In the genomic region with DNA sequence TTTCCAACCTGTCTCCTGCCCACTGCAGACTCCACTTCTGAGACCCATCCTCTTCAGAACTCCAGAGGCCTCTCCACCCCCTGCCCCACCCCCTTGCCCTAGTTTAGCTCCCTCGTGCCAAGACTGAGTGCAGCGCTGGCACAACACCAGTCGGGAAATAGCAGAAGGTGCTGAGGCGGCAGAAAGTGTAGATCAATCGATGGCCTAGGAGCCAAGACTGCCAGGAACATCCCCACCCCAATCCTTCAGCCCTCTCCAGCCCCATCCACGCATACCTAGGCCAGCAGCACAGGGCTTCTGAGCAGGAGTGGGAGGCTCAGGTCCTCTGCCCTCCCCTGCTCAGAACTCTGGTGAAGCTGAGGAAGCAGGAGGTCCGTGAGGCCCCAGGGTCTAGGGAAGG, we compare ENCODE assay signal across 24 cellular contexts. TPM values are rescaled to one million over a fixed set of nuclear protein-coding genes. Genes with fewer than 3 reads are reported as not detected.
DNase-seq lines count a peak whose midpoint lies in the region; ATAC-seq, FAIRE-seq and TF ChIP-seq lines count a peak whose summit lies in the region.
"Had no signal": no experiment of that assay in that cellular context is flagged by ENCODE, and none has a peak within 500 bp of the region (broad histone marks: within the 10 kb centered on the region; RNA-seq: fewer than 3 reads in every experiment).

No MANE protein-coding gene starts in this region.

- dilution Hi-C loops in IMR-90 (cut with HindIII; ENCODE audit: low sequenced_read_pairs, unreplicated experiment): no loop called here

- no peak overlapping the region for H3K18ac ChIP-seq in IMR-90 (ENCODE audit: low read depth, low read length)

- no peak overlapping the region for H2BK20ac ChIP-seq in IMR-90 (ENCODE audit: low read depth, low read length)

- H4K20me1 ChIP-seq in IMR-90 (ENCODE audit: insufficient read depth, low read length): no peaks in the 10 kb centered on the region

- no peak for TF ChIP-seq POLR2A in IMR-90 (IDR thresholded peaks at IDR 0.05; ENCODE audit: low read depth, low read length)
- TF ChIP-seq POLR2A in testis (IDR thresholded peaks at IDR 0.05): no peak

- TF ChIP-seq CTCF in IMR-90 (conservative IDR thresholded peaks at IDR 0.05; ENCODE audit: low read depth, low read length) (no peak), liver (IDR thresholded peaks at IDR 0.05; ENCODE audit: low read depth, low read length, missing input control) (no peak), testis (IDR thresholded peaks at IDR 0.05) (no peak), heart right ventricle (IDR thresholded peaks at IDR 0.05) (no peak)

- DNase-seq in IMR-90 (no peak), cerebellar cortex (ENCODE audit: low spot score) (peak; percentile 49), small intestine (peak; percentile 96), testis (no peak), heart right ventricle (no peak)
- DNase-seq: activated naive CD4-positive, alpha-beta T cell treated with anti-CD3 and anti-CD28 coated beads for 36 hours; activated T-cell treated with anti-CD3 and anti-CD28 coated beads, Interleukin-2, amount 50 U/mL, for 1 hour; CD8-positive, alpha-beta memory T cell; effector CD8-positive, alpha-beta T cell; erythroblast; foreskin fibroblast; Kasumi-1; NCI-H2029; right cardiac atrium; SJCRH30; T-helper 1 cell had no signal

- no peak overlapping the region for H2AK5ac ChIP-seq in IMR-90 (ENCODE audit: low read depth, low read length)

- FAIRE-seq in small intestine (lab: Jason Lieb, UNC): no peak

- CTCF ChIA-PET in IMR-90 (lab: Yijun Ruan, JAX): no interaction called here

- H3K9me1 ChIP-seq in IMR-90 (ENCODE audit: insufficient read depth, low read length): no peaks in the 10 kb centered on the region

- no peak overlapping the region for H3K23ac ChIP-seq in IMR-90 (ENCODE audit: low read depth, low read length)

- no peak overlapping the region for H4K8ac ChIP-seq in IMR-90 (ENCODE audit: low read depth in 2 of 2, low read length in 2 of 2)

- in situ Hi-C loops in IMR-90 (cut with MboI; ENCODE audit: low sequenced_read_pairs): no loop called here

- no peak overlapping the region for H3K56ac ChIP-seq in IMR-90 (ENCODE audit: extremely low read depth, insufficient read depth, low read length)

- no peak overlapping the region for H3K4me3 ChIP-seq in IMR-90 (ENCODE audit: insufficient read depth, low read depth, low read length)
- H3K4me3 ChIP-seq in liver (ENCODE audit: low read depth in 1 of 3, low read length in 3 of 3): no peak overlapping the region
- no peak overlapping the region for H3K4me3 ChIP-seq in small intestine (ENCODE audit: low read depth in 1 of 2, low read length in 2 of 2)
- no peak overlapping the region for H3K4me3 ChIP-seq in testis
- H3K4me3 ChIP-seq in heart right ventricle: no peak overlapping the region
- H3K4me3 ChIP-seq: SJCRH30, thoracic aorta had no signal

- H3K79me1 ChIP-seq in IMR-90 (ENCODE audit: low read depth in 1 of 2, low read length in 2 of 2): no peaks in the 10 kb centered on the region

- H4K91ac ChIP-seq in IMR-90 (ENCODE audit: insufficient read depth, low read depth, low read length): no peak overlapping the region

- H3K4me2 ChIP-seq in IMR-90 (ENCODE audit: low read depth, low read length): no peak overlapping the region

- H3K36me3 ChIP-seq in IMR-90 (ENCODE audit: control insufficient read depth, insufficient read depth, low read length) (no peaks in the 10 kb centered on the region), liver (ENCODE audit: control insufficient read depth in 4 of 4, insufficient read depth in 3 of 4, low read depth in 1 of 4, low read length in 3 of 4) (no peaks in the 10 kb centered on the region), small intestine (ENCODE audit: control insufficient read depth in 2 of 2, insufficient read depth in 2 of 2, low read length in 2 of 2) (no peaks in the 10 kb centered on the region), testis (ENCODE audit: low read depth, missing control alignments) (no peaks in the 10 kb centered on the region), heart right ventricle (no peaks in the 10 kb centered on the region)
- H3K36me3 ChIP-seq: SJCRH30, thoracic aorta had no signal

- no peak overlapping the region for H2BK5ac ChIP-seq in IMR-90 (ENCODE audit: low read depth, low read length, poor library complexity, severe bottlenecking)

- no peak overlapping the region for H2BK120ac ChIP-seq in IMR-90 (ENCODE audit: low read depth, low read length)

- whole genome bisulfite sequencing in IMR-90 (ENCODE audit: extremely low coverage in 2 of 2, insufficient read length in 1 of 2), 2 experiments: 23% methylated on average over 5 of the region's 7 CpGs; no CpG with 5 or more reads in 1 of the 2 experiments
- 26% methylated on average over 7 of the region's 7 CpGs for WGBS in liver
- WGBS in small intestine, 3 donors: 24 to 52% (median 26%) methylated on average over 7 of the region's 7 CpGs
- WGBS in testis, 2 donors: 69 to 72% methylated on average over 6 to 7 of the region's 7 CpGs
- 74 to 75% methylated on average over 7 of the region's 7 CpGs for WGBS in heart right ventricle, 2 donors

- no peak overlapping the region for H2AK9ac ChIP-seq in IMR-90 (replicated peaks; ENCODE audit: low read depth, low read length, poor library complexity)

- H2BK15ac ChIP-seq in IMR-90 (ENCODE audit: low read depth, low read length): no peak overlapping the region

- POLR2A ChIA-PET in IMR-90 (lab: Charles Lee; ENCODE audit: unreplicated experiment): no interaction called here

- no peak overlapping the region for H4K5ac ChIP-seq in IMR-90 (ENCODE audit: low read depth, low read length)

- H3K4me1 ChIP-seq in IMR-90 (ENCODE audit: control insufficient read depth, insufficient read depth, low read length) (no peaks in the 10 kb centered on the region), liver (ENCODE audit: control insufficient read depth in 4 of 4, insufficient read depth in 4 of 4, low read length in 3 of 4) (peaks cover 35 to 62% (median 54%) of the 10 kb centered on the region in 4 donors), small intestine (ENCODE audit: control insufficient read depth in 2 of 2, insufficient read depth in 1 of 2, low read depth in 1 of 2, low read length in 1 of 2) (peaks cover 4 to 13% of the 10 kb centered on the region in 2 donors), testis (no peaks in the 10 kb centered on the region), heart right ventricle (peaks cover 0 to 5% (median 0%) of the 10 kb centered on the region in 9 donors)
- H3K4me1 ChIP-seq: SJCRH30 had no signal

- no peaks in the 10 kb centered on the region for H3K9me3 ChIP-seq in IMR-90 (ENCODE audit: control insufficient read depth, insufficient read depth, low read length)
- H3K9me3 ChIP-seq in liver (ENCODE audit: control insufficient read depth in 4 of 4, low read length in 3 of 4): no peaks in the 10 kb centered on the region
- H3K9me3 ChIP-seq in small intestine (ENCODE audit: control insufficient read depth, low read depth): no peaks in the 10 kb centered on the region
- H3K9me3 ChIP-seq in testis: no peaks in the 10 kb centered on the region
- H3K9me3 ChIP-seq in heart right ventricle: no peaks in the 10 kb centered on the region
- H3K9me3 ChIP-seq: SJCRH30, thoracic aorta had no signal

- no peak overlapping the region for H3K4ac ChIP-seq in IMR-90 (ENCODE audit: low read depth, low read length)

- no peak overlapping the region for H3K14ac ChIP-seq in IMR-90 (replicated peaks; ENCODE audit: low read depth, low read length)

- TF ChIP-seq RAD21 in IMR-90 (IDR thresholded peaks at IDR 0.05; ENCODE audit: low read length) (no peak), liver (IDR thresholded peaks at IDR 0.05) (no peak)

- no peak overlapping the region for H3K27ac ChIP-seq in IMR-90 (ENCODE audit: insufficient read depth, low read length)
- peak overlapping the region in 1 of 2 donors; percentile 24 for H3K27ac ChIP-seq in liver (ENCODE audit: low read depth in 1 of 2, low read length in 2 of 2)
- peak overlapping the region; percentile 46 to 96 for H3K27ac ChIP-seq in small intestine (ENCODE audit: low read depth in 1 of 2, low read length in 1 of 2)
- no peak overlapping the region for H3K27ac ChIP-seq in testis
- no peak overlapping the region for H3K27ac ChIP-seq in heart right ventricle
- H3K27ac ChIP-seq: SJCRH30, thoracic aorta had no signal

- H3K9ac ChIP-seq in IMR-90 (ENCODE audit: low read depth, low read length) (no peak overlapping the region), liver (ENCODE audit: low read depth in 1 of 2, low read length in 2 of 2) (peak overlapping the region in 1 of 2 donors; percentile 17)

- ATAC-seq in IMR-90 (ENCODE audit: low read depth) (no peak), GM18520 (IDR thresholded peaks at IDR 0.05; ENCODE audit: unreplicated experiment) (no peak), GM21447 (IDR thresholded peaks at IDR 0.05; ENCODE audit: unreplicated experiment) (no peak), heart right ventricle (no peak)
- ATAC-seq: Panc1, right cardiac atrium had no signal

- H2AFZ ChIP-seq in IMR-90 (replicated peaks; ENCODE audit: low read length, poor library complexity): no peak overlapping the region

- intact Hi-C loops in IMR-90 (cut with micrococcal nuclease) (no loop called here), testis (cut with DNase I; ENCODE audit: low total_unique reads) (no loop called here), heart right ventricle (cut with DNase I) (no loop called here)

- H3K27me3 ChIP-seq in IMR-90 (ENCODE audit: control insufficient read depth, insufficient read depth, low read length) (peaks cover 79% of the 10 kb centered on the region), liver (ENCODE audit: control insufficient read depth in 4 of 4, insufficient read depth in 4 of 4, low read length in 3 of 4) (no peaks in the 10 kb centered on the region), small intestine (ENCODE audit: control insufficient read depth in 2 of 2, insufficient read depth in 2 of 2, low read length in 2 of 2) (no peaks in the 10 kb centered on the region), testis (no peaks in the 10 kb centered on the region), heart right ventricle (peaks cover 0 to 40% (median 8%) of the 10 kb centered on the region in 7 donors)
- H3K27me3 ChIP-seq: SJCRH30 had no signal

- no TSS peak for BruUV-seq in IMR-90 (replicated peaks; lab: Mats Ljungman, UMichigan)

RNA-seq across cellular contexts. Expression of a gene that starts 1.1 kb away (rescaled TPM):
- total RNA-seq in IMR-90 (2012; rRNA removed) (not detected in 2 replicates), liver (not detected), testis (under 1 TPM; 0.12 to 0.71 TPM), heart right ventricle (under 1 TPM in 4 of 10 donors, not detected in 6; 0.12 to 0.64 (median 0.41) TPM)
- polyA plus RNA-seq in IMR-90 (2012; rRNA removed) (not detected in 2 replicates), liver (under 1 TPM; 0.05 to 0.17 TPM), small intestine (10 to 100 TPM in 1 of 3 donors, 1 to 10 TPM in 2; 3.3 to 10.7 (median 5.1) TPM), testis (ENCODE audit: insufficient read depth, low read depth, low replicate concordance) (5.7 TPM), heart right ventricle (not detected)
- polyA plus RNA-seq in IMR-90 (2012; cell fraction: cytosol; rRNA removed): not detected in 2 replicates
- 0.09 TPM in 1 of 2 replicates, not detected in the other for polyA plus RNA-seq in IMR-90 (2012; cell fraction: nucleus; rRNA removed; ENCODE audit: low replicate concordance)
- total RNA-seq: activated naive CD4-positive, alpha-beta T cell treated with anti-CD3 and anti-CD28 coated beads for 36 hours; CD8-positive, alpha-beta memory T cell; lung microvascular endothelial cell; NCI-H460; omental fat pad; SJCRH30 had no signal
- polyA plus RNA-seq: CD8-positive, alpha-beta memory T cell had no signal

RNA-seq across cellular contexts. Expression of a gene that starts 20.6 kb away (rescaled TPM):
- total RNA-seq in IMR-90 (2012; rRNA removed) (under 0.01 TPM in 1 of 2 replicates, not detected in the other), liver (under 1 TPM; 0.05 to 0.17 TPM), testis (1 to 10 TPM; 7.7 to 8.6 TPM), heart right ventricle (under 1 TPM in 7 of 10 donors, not detected in 3; 0.06 to 0.31 (median 0.08) TPM)
- polyA plus RNA-seq in IMR-90 (2012; rRNA removed) (0.03 TPM in 1 of 2 replicates, not detected in the other), liver (under 1 TPM; 0.17 TPM), small intestine (1 to 10 TPM in 2 of 3 donors, under 1 TPM in 1; 0.81 to 1.4 (median 1.3) TPM), testis (ENCODE audit: insufficient read depth, low read depth, low replicate concordance) (6.8 TPM), heart right ventricle (under 1 TPM; 0.13 to 0.44 TPM)
- polyA plus RNA-seq in IMR-90 (2012; cell fraction: cytosol; rRNA removed): 0.01 TPM in 1 of 2 replicates, not detected in the other
- polyA plus RNA-seq in IMR-90 (2012; cell fraction: nucleus; rRNA removed; ENCODE audit: low replicate concordance): 0.10 and 0.23 TPM in 2 replicates
- total RNA-seq: lung microvascular endothelial cell had no signal

RNA-seq across cellular contexts. Expression of a gene that starts 21.7 kb away (rescaled TPM):
- total RNA-seq in IMR-90 (2012; rRNA removed) (11.1 and 13.4 TPM in 2 replicates), liver (100 to 1,000 TPM in 1 of 2 donors, 10 to 100 TPM in 1; 39.8 to 205 TPM), testis (10 to 100 TPM; 20.7 to 30.6 TPM), heart right ventricle (1 to 10 TPM in 9 of 10 donors, under 1 TPM in 1; 0.75 to 6.8 (median 2.6) TPM)
- polyA plus RNA-seq in IMR-90 (2012; rRNA removed) (23.9 and 29.4 TPM in 2 replicates), liver (100 to 1,000 TPM; 236 to 250 TPM), small intestine (100 to 1,000 TPM; 227 to 870 (median 380) TPM), testis (ENCODE audit: insufficient read depth, low read depth, low replicate concordance) (43.6 TPM), heart right ventricle (1 to 10 TPM; 2.5 to 7.3 TPM)
- 22.8 and 50.7 TPM in 2 replicates for polyA plus RNA-seq in IMR-90 (2012; cell fraction: cytosol; rRNA removed)
- 32.9 and 58.5 TPM in 2 replicates for polyA plus RNA-seq in IMR-90 (2012; cell fraction: nucleus; rRNA removed; ENCODE audit: low replicate concordance)

RNA-seq across cellular contexts. Expression of a gene that starts 42.1 kb away (rescaled TPM):
- total RNA-seq in IMR-90 (2012; rRNA removed) (46.7 and 52.0 TPM in 2 replicates), liver (100 to 1,000 TPM; 215 to 312 TPM), testis (10 to 100 TPM; 67.6 to 68.0 TPM), heart right ventricle (10 to 100 TPM; 62.2 to 99.7 (median 73.0) TPM)
- polyA plus RNA-seq in IMR-90 (2012; rRNA removed) (19.0 and 21.0 TPM in 2 replicates), liver (100 to 1,000 TPM in 1 of 2 donors, 10 to 100 TPM in 1; 30.1 to 119 TPM), small intestine (100 to 1,000 TPM in 1 of 3 donors, 10 to 100 TPM in 2; 72.1 to 122 (median 76.3) TPM), testis (ENCODE audit: insufficient read depth, low read depth, low replicate concordance) (77.4 TPM), heart right ventricle (10 to 100 TPM; 19.7 to 72.7 TPM)
- 24.4 and 34.6 TPM in 2 replicates for polyA plus RNA-seq in IMR-90 (2012; cell fraction: cytosol; rRNA removed)
- polyA plus RNA-seq in IMR-90 (2012; cell fraction: nucleus; rRNA removed; ENCODE audit: low replicate concordance): 24.9 and 32.5 TPM in 2 replicates

RNA-seq across cellular contexts. Expression of a gene that starts 42.3 kb away (rescaled TPM):
- total RNA-seq in IMR-90 (2012; rRNA removed): 0.18 and 0.28 TPM in 2 replicates
- polyA plus RNA-seq in IMR-90 (2012; rRNA removed): 0.70 and 0.85 TPM in 2 replicates
- 0.38 and 1.2 TPM in 2 replicates for polyA plus RNA-seq in IMR-90 (2012; cell fraction: cytosol; rRNA removed)
- polyA plus RNA-seq in IMR-90 (2012; cell fraction: nucleus; rRNA removed; ENCODE audit: low replicate concordance): 0.44 and 0.69 TPM in 2 replicates
- 1 to 10 TPM; 2.7 to 3.2 TPM for total RNA-seq in liver
- 1 to 10 TPM; 1.5 to 2.9 TPM for polyA plus RNA-seq in liver
- polyA plus RNA-seq in small intestine: 1 to 10 TPM; 2.4 to 4.0 (median 2.9) TPM
- total RNA-seq in testis: 1 to 10 TPM; 6.6 to 8.3 TPM
- polyA plus RNA-seq in testis (ENCODE audit: insufficient read depth, low read depth, low replicate concordance): 8.2 TPM
- 1 to 10 TPM; 1.7 to 3.5 (median 2.2) TPM for total RNA-seq in heart right ventricle
- polyA plus RNA-seq in heart right ventricle: 1 to 10 TPM; 1.5 to 3.3 TPM

Comparison
In these comparisons a context has a peak if more than half of its experiments do, and no peak if none do; other contexts are left out.
1. DNase-seq: peak in cerebellar cortex (single experiment) and small intestine (single experiment); none in IMR-90 (single experiment), testis (single experiment) and heart right ventricle (0 of 2).
2. H3K27ac ChIP-seq: peak in small intestine (2 of 2); none in IMR-90 (single experiment), testis (0 of 2) and heart right ventricle (0 of 10).